In genomic region chr19:29834991-29835390, GRCh38 we compare ENCODE assay signal across 19 cellular contexts. TPM values are rescaled to one million over a fixed set of nuclear protein-coding genes. Genes with fewer than 3 reads are reported as not detected.
DNase-seq lines count a peak whose midpoint lies in the region; ATAC-seq and TF ChIP-seq lines count a peak whose summit lies in the region.
"Had no signal": no experiment of that assay in that cellular context is flagged by ENCODE, and none has a peak within 500 bp of the region (broad histone marks: within the 10 kb centered on the region; RNA-seq: fewer than 3 reads in every experiment).

No MANE protein-coding gene starts in this region.

- H3K79me2 ChIP-seq in OCI-LY3 (ENCODE audit: low read length) = no peaks in the 10 kb centered on the region

- no peaks in the 10 kb centered on the region for H4K20me1 ChIP-seq in OCI-LY3 (ENCODE audit: insufficient read depth, low read length)

- peak overlapping the region; percentile 61 for H3K27ac Mint-ChIP-seq in T-helper 2 cell treated with Interferon-gamma antibody and Interleukin-4, amounts not matched to agents 5 μg/mL and 100 μg/mL, for 36 hours
- H3K27ac Mint-ChIP-seq: H9 had no signal

- H3K4me3 ChIP-seq in OCI-LY3 (ENCODE audit: low read length) (no peak overlapping the region), upper lobe of right lung (no peak overlapping the region)
- H3K4me3 ChIP-seq: adrenal gland, lung, thyroid gland had no signal

- ATAC-seq in upper lobe of right lung (peak; percentile 44), GM21825 (IDR thresholded peaks at IDR 0.05; ENCODE audit: unreplicated experiment) (no peak), HG02840 (IDR thresholded peaks at IDR 0.05; ENCODE audit: low FRiP score, unreplicated experiment) (no peak)
- ATAC-seq: stimulated activated naive CD8-positive, alpha-beta T cell treated with anti-CD3 and anti-CD28 coated beads, Interleukin-15, Interleukin-2, amounts not matched to agents 100 U/mL and 50 U/mL, for 24 hours had no signal

- H3K9me3 Mint-ChIP-seq in T-helper 2 cell treated with Interferon-gamma antibody and Interleukin-4, amounts not matched to agents 5 μg/mL and 100 μg/mL, for 36 hours = no peaks in the 10 kb centered on the region
- H3K9me3 Mint-ChIP-seq: H9 had no signal

- H3K4me1 ChIP-seq in OCI-LY3 (ENCODE audit: low read length) (peaks cover 37% of the 10 kb centered on the region), upper lobe of right lung (no peaks in the 10 kb centered on the region)
- H3K4me1 ChIP-seq: adrenal gland, thyroid gland had no signal

- H3K9me3 ChIP-seq in OCI-LY3 (ENCODE audit: insufficient read depth, low read length) = no peaks in the 10 kb centered on the region
- H3K9me3 ChIP-seq in upper lobe of right lung = no peaks in the 10 kb centered on the region
- H3K9me3 ChIP-seq: adrenal gland, thyroid gland had no signal

- no peak overlapping the region for H2AFZ ChIP-seq in OCI-LY3 (ENCODE audit: low read depth, low read length)

- no peaks in the 10 kb centered on the region for H3K27me3 Mint-ChIP-seq in T-helper 2 cell treated with Interferon-gamma antibody and Interleukin-4, amounts not matched to agents 5 μg/mL and 100 μg/mL, for 36 hours (ENCODE audit: low read depth)

- H3K4me3 Mint-ChIP-seq in T-helper 2 cell treated with Interferon-gamma antibody and Interleukin-4, amounts not matched to agents 5 μg/mL and 100 μg/mL, for 36 hours = no peak overlapping the region
- H3K4me3 Mint-ChIP-seq: H9 had no signal

- no peaks in the 10 kb centered on the region for H3K36me3 Mint-ChIP-seq in T-helper 2 cell treated with Interferon-gamma antibody and Interleukin-4, amounts not matched to agents 5 μg/mL and 100 μg/mL, for 36 hours (ENCODE audit: low read depth)

- intact Hi-C loops in upper lobe of right lung (cut with DNase I) = no loop called here

- H3K27ac ChIP-seq in OCI-LY3 (ENCODE audit: low read length) (no peak overlapping the region), epithelial cell of prostate (peak overlapping the region; percentile 45), upper lobe of right lung (no peak overlapping the region)
- H3K27ac ChIP-seq: adrenal gland, thyroid gland had no signal

- H3K4me2 ChIP-seq in OCI-LY3 (ENCODE audit: low read length) = 0 out of 2 replicates have a peak overlapping the region, but pooled peaks have one; percentile 10

- H3K36me3 ChIP-seq in OCI-LY3 (replicated peaks; ENCODE audit: low read depth, low read length) (no peaks in the 10 kb centered on the region), upper lobe of right lung (no peaks in the 10 kb centered on the region)
- H3K36me3 ChIP-seq: adrenal gland, thyroid gland had no signal

- H3K27me3 ChIP-seq in OCI-LY3 (ENCODE audit: low read depth, low read length) (peaks cover 49% of the 10 kb centered on the region), upper lobe of right lung (peaks cover 16% of the 10 kb centered on the region)
- H3K27me3 ChIP-seq: adrenal gland, thyroid gland had no signal

- TF ChIP-seq CTCF in OCI-LY3 (IDR thresholded peaks at IDR 0.05; ENCODE audit: low read depth, low read length) (no peak), upper lobe of right lung (IDR thresholded peaks at IDR 0.05) (no peak)

- no peak overlapping the region for H3K9ac ChIP-seq in OCI-LY3 (ENCODE audit: low read length)

- DNase-seq in T-helper 2 cell treated with Interferon-gamma antibody and Interleukin-4, amounts not matched to agents 5 μg/mL and 100 μg/mL, for 36 hours (ENCODE audit: low spot score) = no peak
- DNase-seq in T-helper 2 cell (no peak), epithelial cell of prostate (ENCODE audit: low read depth, low spot score) (no peak), upper lobe of right lung (peak; percentile 8), mucosa of gallbladder (ENCODE audit: low spot score) (no peak)
- DNase-seq: activated gamma-delta T cell treated with Interleukin-2 at 50 U/mL for 16 hours; adrenal gland; H9; MV-4-11; NCI-H524; nucleus accumbens; retina; stimulated activated CD4-positive, alpha-beta T cell treated with anti-CD3 and anti-CD28 coated beads, Interleukin-4, amount 100 ng/mL, for 24 hours; stimulated activated naive CD8-positive, alpha-beta T cell treated with anti-CD3 and anti-CD28 coated beads, Interleukin-15, Interleukin-2, amounts not matched to agents 100 U/mL and 50 U/mL, for 24 hours; thyroid gland had no signal

- peaks cover 53% of the 10 kb centered on the region for H3K4me1 Mint-ChIP-seq in T-helper 2 cell treated with Interferon-gamma antibody and Interleukin-4, amounts not matched to agents 5 μg/mL and 100 μg/mL, for 36 hours (ENCODE audit: low read depth)

RNA-seq across cellular contexts. Expression of gene CCNE1, which starts 23.2 kb away (rescaled TPM):
- total RNA-seq in upper lobe of right lung (0.55 TPM), mucosa of gallbladder (2.0 TPM)
